Comparison of ENCODE assay signal across 11 cellular contexts in genomic region chr16:10812352-10813122, GRCh38. TPM values are rescaled to one million over a fixed set of nuclear protein-coding genes. Genes with fewer than 3 reads are reported as not detected.
DNase-seq lines count a peak whose midpoint lies in the region; ATAC-seq and TF ChIP-seq lines count a peak whose summit lies in the region.
"Had no signal": no experiment of that assay in that cellular context is flagged by ENCODE, and none has a peak within 500 bp of the region (broad histone marks: within the 10 kb centered on the region; RNA-seq: fewer than 3 reads in every experiment).

No MANE protein-coding gene starts in this region.

- TF ChIP-seq CTCF in Calu3 (IDR thresholded peaks at IDR 0.05; ENCODE audit: unreplicated experiment): no peak

- peaks cover 30% of the 10 kb centered on the region for H3K27me3 Mint-ChIP-seq in activated naive CD4-positive, alpha-beta T cell treated with anti-CD3 and anti-CD28 coated beads, Interleukin-2, amount 10 ng/mL, durations not matched to agents 7 days and 5 days
- no peaks in the 10 kb centered on the region for H3K27me3 Mint-ChIP-seq in Calu3 (ENCODE audit: unreplicated experiment)

- H3K4me3 Mint-ChIP-seq in activated naive CD4-positive, alpha-beta T cell treated with anti-CD3 and anti-CD28 coated beads, Interleukin-2, amount 10 ng/mL, durations not matched to agents 7 days and 5 days: no peak overlapping the region
- H3K4me3 Mint-ChIP-seq in Calu3 (ENCODE audit: low read depth, unreplicated experiment): no peak overlapping the region

- BruUV-seq in Calu3 (replicated peaks; lab: Mats Ljungman, UMichigan): no TSS peak

- ATAC-seq in activated naive CD4-positive, alpha-beta T cell treated with anti-CD3 and anti-CD28 coated beads, Interleukin-2, amount 50 U/mL, for 72 hours: peak; percentile 87 to 97
- peak; percentile 68 for ATAC-seq in GM21786 (IDR thresholded peaks at IDR 0.05; ENCODE audit: unreplicated experiment)
- peak; percentile 53 for ATAC-seq in HG03558 (IDR thresholded peaks at IDR 0.05; ENCODE audit: extremely low read depth, unreplicated experiment)
- ATAC-seq: SK-N-SH treated with all-trans-retinoic acid at 6 μM for 48 hours had no signal

- H3K9me3 Mint-ChIP-seq in activated naive CD4-positive, alpha-beta T cell treated with anti-CD3 and anti-CD28 coated beads, Interleukin-2, amount 50 U/mL, for 72 hours: no peaks in the 10 kb centered on the region
- H3K9me3 Mint-ChIP-seq in activated naive CD4-positive, alpha-beta T cell treated with anti-CD3 and anti-CD28 coated beads, Interleukin-2, amount 10 ng/mL, durations not matched to agents 7 days and 5 days: no peaks in the 10 kb centered on the region
- H3K9me3 Mint-ChIP-seq in Calu3 (ENCODE audit: low read depth, unreplicated experiment): no peaks in the 10 kb centered on the region

- in situ Hi-C loops in G401 (cut with HindIII; ENCODE audit: low sequenced_read_pairs): no loop called here

- H3K27ac Mint-ChIP-seq in activated naive CD4-positive, alpha-beta T cell treated with anti-CD3 and anti-CD28 coated beads, Interleukin-2, amount 50 U/mL, for 72 hours: peak overlapping the region in 1 of 2 donors; percentile 48
- H3K27ac Mint-ChIP-seq in activated naive CD4-positive, alpha-beta T cell treated with anti-CD3 and anti-CD28 coated beads, Interleukin-2, amount 10 ng/mL, durations not matched to agents 7 days and 5 days: no peak overlapping the region
- no peak overlapping the region for H3K27ac Mint-ChIP-seq in Calu3 (ENCODE audit: unreplicated experiment)

- no peak for DNase-seq in activated naive CD4-positive, alpha-beta T cell treated with anti-CD3 and anti-CD28 coated beads, Interleukin-2, amount 50 U/mL, for 72 hours (ENCODE audit: low spot score in 2 of 2)
- no peak for DNase-seq in activated naive CD4-positive, alpha-beta T cell treated with anti-CD3 and anti-CD28 coated beads, Interleukin-2, amount 10 ng/mL, durations not matched to agents 7 days and 5 days
- no peak for DNase-seq in Calu3
- DNase-seq in G401 (ENCODE audit: low spot score): no peak
- DNase-seq in DMS53 (lab: John Stamatoyannopoulos, UW): no peak
- no peak for DNase-seq in islet precursor cell
- DNase-seq: activated effector memory CD4-positive, alpha-beta T cell treated with Interleukin-2 at 50 U/mL for 16 hours; NCI-H1092 treated with DMSO at 0.1 percent for 48 hours had no signal

- CTCF ChIA-PET in activated naive CD4-positive, alpha-beta T cell treated with anti-CD3 and anti-CD28 coated beads, Interleukin-2, amount 10 ng/mL, durations not matched to agents 7 days and 5 days (lab: Charles Lee): no interaction called here
- CTCF ChIA-PET in Calu3 (lab: Charles Lee): interaction anchor here (0.5 to 0.7 kb wide), 2 partner anchors 9 to 75 kb away, joined by 3 to 4 read pairs; no protein-coding TSS in a partner anchor

- intact Hi-C loops in Calu3 (cut with micrococcal nuclease; ENCODE audit: unreplicated experiment): no loop called here

- no peaks in the 10 kb centered on the region for H3K36me3 Mint-ChIP-seq in activated naive CD4-positive, alpha-beta T cell treated with anti-CD3 and anti-CD28 coated beads, Interleukin-2, amount 50 U/mL, for 72 hours
- H3K36me3 Mint-ChIP-seq in activated naive CD4-positive, alpha-beta T cell treated with anti-CD3 and anti-CD28 coated beads, Interleukin-2, amount 10 ng/mL, durations not matched to agents 7 days and 5 days: no peaks in the 10 kb centered on the region
- H3K36me3 Mint-ChIP-seq in Calu3 (ENCODE audit: insufficient read depth, unreplicated experiment): no peaks in the 10 kb centered on the region

- no peaks in the 10 kb centered on the region for H3K4me1 Mint-ChIP-seq in activated naive CD4-positive, alpha-beta T cell treated with anti-CD3 and anti-CD28 coated beads, Interleukin-2, amount 10 ng/mL, durations not matched to agents 7 days and 5 days
- H3K4me1 Mint-ChIP-seq in Calu3 (ENCODE audit: low read depth, unreplicated experiment): no peaks in the 10 kb centered on the region

RNA-seq across cellular contexts. Expression of gene TVP23A, which starts 6.1 kb away (rescaled TPM):
- not detected for total RNA-seq in activated naive CD4-positive, alpha-beta T cell treated with anti-CD3 and anti-CD28 coated beads, Interleukin-2, amount 50 U/mL, for 72 hours
- 0.21 TPM in 1 of 2 replicates, not detected in the other for total RNA-seq in Calu3 (2022)
- not detected in 2 replicates for total RNA-seq in G401 (2014; rRNA removed; shearing (Covaris generic))
